11 cellular contexts compared by ENCODE assay signal in the genomic region with DNA sequence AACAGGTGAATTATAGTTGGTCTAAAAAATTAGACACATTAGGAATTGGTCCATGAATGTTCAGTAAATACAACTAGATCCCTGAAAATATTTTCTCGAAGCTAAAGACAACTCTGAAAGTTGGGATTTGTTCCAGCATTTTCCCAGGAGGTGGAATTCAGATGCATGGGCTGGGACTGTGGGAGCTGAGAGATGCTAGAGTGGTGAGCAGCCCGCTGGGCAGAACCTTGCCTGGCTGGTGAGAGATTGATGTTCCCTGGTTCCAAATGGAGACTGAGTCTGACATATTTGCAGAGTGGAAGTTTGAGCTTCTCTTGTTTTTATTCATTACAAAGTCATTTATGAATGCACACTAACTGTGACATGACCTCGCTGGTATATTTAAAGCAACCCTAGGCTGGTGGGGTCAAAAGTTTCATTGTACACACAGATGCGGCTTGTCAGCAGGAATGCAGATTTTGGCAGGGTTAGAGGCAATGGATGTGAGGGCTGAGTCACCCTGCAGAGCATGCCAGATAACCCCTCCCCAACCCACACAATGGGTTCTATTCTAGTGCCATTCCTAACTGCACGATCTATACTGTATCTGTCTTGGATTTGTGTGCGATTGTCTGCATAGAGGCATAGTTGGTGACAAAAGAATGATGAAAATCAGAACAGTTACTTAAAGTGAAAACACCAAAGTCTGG. TPM values are rescaled to one million over a fixed set of nuclear protein-coding genes. Genes with fewer than 3 reads are reported as not detected.
A peak's percentile ranks its signal among the peaks of the same experiment; 100 is the strongest.
DNase-seq lines count a peak whose midpoint lies in the region; ATAC-seq lines count a peak whose summit lies in the region.
"Had no signal": no experiment of that assay in that cellular context is flagged by ENCODE, and none has a peak within 500 bp of the region (broad histone marks: within the 10 kb centered on the region; RNA-seq: fewer than 3 reads in every experiment).

No MANE protein-coding gene starts in this region.

- CTCF ChIA-PET in activated CD4-positive, alpha-beta T cell treated with anti-CD3 and anti-CD28 coated beads for 36 hours (lab: Charles Lee), result interaction anchor here (0.7 kb wide), 1 partner anchor 131 kb away, joined by 3 read pairs; no protein-coding TSS in a partner anchor

- no peaks in the 10 kb centered on the region for H3K27me3 Mint-ChIP-seq in activated CD4-positive, alpha-beta T cell treated with anti-CD3 and anti-CD28 coated beads for 36 hours
- H3K27me3 Mint-ChIP-seq: activated naive CD8-positive, alpha-beta T cell treated with anti-CD3 and anti-CD28 coated beads, Interleukin-2, amount 10 ng/mL, durations not matched to agents 7 days and 5 days had no signal

- no peak overlapping the region for H3K4me3 Mint-ChIP-seq in activated CD4-positive, alpha-beta T cell treated with anti-CD3 and anti-CD28 coated beads for 36 hours
- H3K4me3 Mint-ChIP-seq: activated naive CD8-positive, alpha-beta T cell treated with anti-CD3 and anti-CD28 coated beads, Interleukin-2, amount 10 ng/mL, durations not matched to agents 7 days and 5 days; CD8-positive, alpha-beta memory T cell had no signal

- POLR2A ChIA-PET in activated CD4-positive, alpha-beta T cell treated with anti-CD3 and anti-CD28 coated beads for 36 hours (lab: Charles Lee), result no interaction called here

- intact Hi-C loops in activated CD4-positive, alpha-beta T cell treated with anti-CD3 and anti-CD28 coated beads for 36 hours (cut with DNase I, micrococcal nuclease), result no loop called here

- no peaks in the 10 kb centered on the region for H3K36me3 Mint-ChIP-seq in activated CD4-positive, alpha-beta T cell treated with anti-CD3 and anti-CD28 coated beads for 36 hours (ENCODE audit: low read depth)
- H3K36me3 Mint-ChIP-seq: activated naive CD8-positive, alpha-beta T cell treated with anti-CD3 and anti-CD28 coated beads, Interleukin-2, amount 10 ng/mL, durations not matched to agents 7 days and 5 days; CD8-positive, alpha-beta memory T cell had no signal

- H3K27ac Mint-ChIP-seq in activated CD4-positive, alpha-beta T cell treated with anti-CD3 and anti-CD28 coated beads for 36 hours, result no peak overlapping the region
- H3K27ac Mint-ChIP-seq: activated naive CD8-positive, alpha-beta T cell treated with anti-CD3 and anti-CD28 coated beads, Interleukin-2, amount 10 ng/mL, durations not matched to agents 7 days and 5 days; CD8-positive, alpha-beta memory T cell had no signal

- DNase-seq in AG20443 (ENCODE audit: low spot score) (peak; percentile 80), NCI-H446 treated with DMSO at 0.1 percent for 48 hours (lab: John Stamatoyannopoulos, UW) (peak; percentile 85), dermis microvascular lymphatic vessel endothelial cell (ENCODE audit: low read depth in 2 of 2) (peak; percentile 79), medulla oblongata (ENCODE audit: extremely low spot score) (peak; percentile 62), OCI-M1 (lab: John Stamatoyannopoulos, UW) (no peak), NCI-H146 (lab: John Stamatoyannopoulos, UW) (no peak)
- no peak for DNase-seq in activated CD4-positive, alpha-beta T cell treated with anti-CD3 and anti-CD28 coated beads for 36 hours
- DNase-seq: activated CD4-positive, CD25-positive, alpha-beta regulatory T cell; activated naive CD8-positive, alpha-beta T cell treated with anti-CD3 and anti-CD28 coated beads, Interleukin-2, amount 10 ng/mL, durations not matched to agents 7 days and 5 days; CD8-positive, alpha-beta memory T cell had no signal

- no peak for ATAC-seq in HG03135 (IDR thresholded peaks at IDR 0.05; ENCODE audit: unreplicated experiment)
- ATAC-seq in activated CD4-positive, alpha-beta T cell treated with anti-CD3 and anti-CD28 coated beads for 36 hours, result no peak

- H3K4me1 Mint-ChIP-seq in activated CD4-positive, alpha-beta T cell treated with anti-CD3 and anti-CD28 coated beads for 36 hours, result no peaks in the 10 kb centered on the region
- H3K4me1 Mint-ChIP-seq: activated naive CD8-positive, alpha-beta T cell treated with anti-CD3 and anti-CD28 coated beads, Interleukin-2, amount 10 ng/mL, durations not matched to agents 7 days and 5 days; CD8-positive, alpha-beta memory T cell had no signal

- no peaks in the 10 kb centered on the region for H3K9me3 Mint-ChIP-seq in activated CD4-positive, alpha-beta T cell treated with anti-CD3 and anti-CD28 coated beads for 36 hours (ENCODE audit: low read depth)
- H3K9me3 Mint-ChIP-seq: activated naive CD8-positive, alpha-beta T cell treated with anti-CD3 and anti-CD28 coated beads, Interleukin-2, amount 10 ng/mL, durations not matched to agents 7 days and 5 days; CD8-positive, alpha-beta memory T cell had no signal

RNA-seq across cellular contexts. Expression of gene TMEM178A, which starts 23.5 kb away (rescaled TPM):
- 0.25 TPM in 1 of 2 replicates, not detected in the other for total RNA-seq in dermis microvascular lymphatic vessel endothelial cell
- under 1 TPM; 0.21 to 0.39 TPM for total RNA-seq in activated CD4-positive, alpha-beta T cell treated with anti-CD3 and anti-CD28 coated beads for 36 hours
- total RNA-seq: CD8-positive, alpha-beta memory T cell had no signal

Comparison
In these comparisons a context has a peak if more than half of its experiments do, and no peak if none do; other contexts are left out.
1. DNase-seq: peak in AG20443 (single experiment), NCI-H446 treated with DMSO at 0.1 percent for 48 hours (single experiment), dermis microvascular lymphatic vessel endothelial cell (2 of 2) and medulla oblongata (single experiment); none in OCI-M1 (single experiment), activated CD4-positive, alpha-beta T cell treated with anti-CD3 and anti-CD28 coated beads for 36 hours (single experiment) and NCI-H146 (single experiment).